In genomic region chr17:82627405-82627804, GRCh38 we compare ENCODE assay signal across 24 cellular contexts. TPM values are rescaled to one million over a fixed set of nuclear protein-coding genes. Genes with fewer than 3 reads are reported as not detected.
DNase-seq lines count a peak whose midpoint lies in the region; ATAC-seq and TF ChIP-seq lines count a peak whose summit lies in the region.
"Had no signal": no experiment of that assay in that cellular context is flagged by ENCODE, and none has a peak within 500 bp of the region (broad histone marks: within the 10 kb centered on the region; RNA-seq: fewer than 3 reads in every experiment).

No MANE protein-coding gene starts in this region.

- H3K27me3 Mint-ChIP-seq in activated CD4-positive, alpha-beta T cell treated with anti-CD3 and anti-CD28 coated beads, Interleukin-2, amount 10 ng/mL, durations not matched to agents 24 days and 14 days, result no peaks in the 10 kb centered on the region
- H3K27me3 Mint-ChIP-seq in activated T-helper 17 cell treated with anti-CD3 and anti-CD28 coated beads, Interleukin-2, amount 50 U/mL, for 72 hours, result no peaks in the 10 kb centered on the region
- H3K27me3 Mint-ChIP-seq: CD8-positive, alpha-beta memory T cell had no signal

- no peaks in the 10 kb centered on the region for H3K27me3 ChIP-seq in lower lobe of right lung (ENCODE audit: low read depth)
- H3K27me3 ChIP-seq: esophagus muscularis mucosa, gastrocnemius medialis, testis had no signal

- peaks cover 87% of the 10 kb centered on the region for H3K36me3 ChIP-seq in lower lobe of right lung

- intact Hi-C loops in activated CD4-positive, alpha-beta T cell treated with anti-CD3 and anti-CD28 coated beads, Interleukin-2, amount 10 ng/mL, durations not matched to agents 24 days and 14 days (cut with micrococcal nuclease), result no loop called here
- intact Hi-C loops in lower lobe of right lung (cut with DNase I), result no loop called here

- peaks cover 12% of the 10 kb centered on the region for H3K4me1 ChIP-seq in lower lobe of right lung
- H3K4me1 ChIP-seq: esophagus muscularis mucosa, testis had no signal

- no peak for DNase-seq in activated CD4-positive, alpha-beta T cell treated with anti-CD3 and anti-CD28 coated beads, Interleukin-2, amount 10 ng/mL, durations not matched to agents 24 days and 14 days
- DNase-seq in activated CD4-positive, alpha-beta T cell treated with anti-CD3 and anti-CD28 coated beads for 4 hours, result no peak
- DNase-seq in lower lobe of right lung, result peak; percentile 39
- no peak for DNase-seq in substantia nigra (lab: John Stamatoyannopoulos, UW)
- DNase-seq in NCI-H524 treated with DMSO at 0.1 percent for 48 hours (lab: John Stamatoyannopoulos, UW), result no peak
- DNase-seq in DMS53 treated with DMSO at 0.1 percent for 48 hours (lab: John Stamatoyannopoulos, UW; ENCODE audit: unreplicated experiment), result no peak
- DNase-seq in retina, result no peak
- DNase-seq: 8988T; activated CD4-positive, alpha-beta T cell treated with anti-CD3 and anti-CD28 coated beads for 1 hour; CD8-positive, alpha-beta memory T cell; DMS79; effector CD8-positive, alpha-beta T cell; gastrocnemius medialis; NCI-H187 treated with DMSO at 0.1 percent for 48 hours; NCI-H226; PC-3; SHP77 treated with DMSO at 0.1 percent for 48 hours; SW 1271; testis had no signal

- ATAC-seq in activated T-helper 17 cell treated with anti-CD3 and anti-CD28 coated beads, Interleukin-2, amount 50 U/mL, for 72 hours (replicated peaks), result no peak
- peak in 1 of 2 donors; percentile 8 for ATAC-seq in lower lobe of right lung
- ATAC-seq: activated naive CD4-positive, alpha-beta T cell treated with anti-CD3 and anti-CD28 coated beads, Interleukin-2, amount 50 U/mL, for 72 hours; gastrocnemius medialis; HCT116; PC-3 had no signal

- H3K4me1 Mint-ChIP-seq in activated CD4-positive, alpha-beta T cell treated with anti-CD3 and anti-CD28 coated beads, Interleukin-2, amount 10 ng/mL, durations not matched to agents 24 days and 14 days, result peaks cover 7% of the 10 kb centered on the region
- peaks cover 11% of the 10 kb centered on the region for H3K4me1 Mint-ChIP-seq in activated T-helper 17 cell treated with anti-CD3 and anti-CD28 coated beads, Interleukin-2, amount 50 U/mL, for 72 hours

- H3K27ac ChIP-seq in lower lobe of right lung (no peak overlapping the region), substantia nigra (ENCODE audit: low read depth, low read length, poor library complexity, severe bottlenecking) (peak overlapping the region; percentile 21)
- H3K27ac ChIP-seq: esophagus muscularis mucosa, gastrocnemius medialis, KMS-11, testis had no signal

- peak overlapping the region; percentile 16 for H3K27ac Mint-ChIP-seq in activated CD4-positive, alpha-beta T cell treated with anti-CD3 and anti-CD28 coated beads, Interleukin-2, amount 10 ng/mL, durations not matched to agents 24 days and 14 days
- peak overlapping the region; percentile 41 for H3K27ac Mint-ChIP-seq in activated T-helper 17 cell treated with anti-CD3 and anti-CD28 coated beads, Interleukin-2, amount 50 U/mL, for 72 hours
- H3K27ac Mint-ChIP-seq: CD8-positive, alpha-beta memory T cell had no signal

- H3K4me3 Mint-ChIP-seq in activated CD4-positive, alpha-beta T cell treated with anti-CD3 and anti-CD28 coated beads, Interleukin-2, amount 10 ng/mL, durations not matched to agents 24 days and 14 days, result no peak overlapping the region
- H3K4me3 Mint-ChIP-seq in activated T-helper 17 cell treated with anti-CD3 and anti-CD28 coated beads, Interleukin-2, amount 50 U/mL, for 72 hours, result no peak overlapping the region

- no peaks in the 10 kb centered on the region for H3K9me3 ChIP-seq in lower lobe of right lung
- H3K9me3 ChIP-seq: esophagus muscularis mucosa, gastrocnemius medialis, testis had no signal

- H3K36me3 Mint-ChIP-seq in activated CD4-positive, alpha-beta T cell treated with anti-CD3 and anti-CD28 coated beads, Interleukin-2, amount 10 ng/mL, durations not matched to agents 24 days and 14 days (ENCODE audit: low read depth), result peaks cover 52% of the 10 kb centered on the region
- H3K36me3 Mint-ChIP-seq in activated T-helper 17 cell treated with anti-CD3 and anti-CD28 coated beads, Interleukin-2, amount 50 U/mL, for 72 hours (ENCODE audit: low read depth), result peaks cover 95% of the 10 kb centered on the region

- H3K9me3 Mint-ChIP-seq in activated CD4-positive, alpha-beta T cell treated with anti-CD3 and anti-CD28 coated beads, Interleukin-2, amount 10 ng/mL, durations not matched to agents 24 days and 14 days, result no peaks in the 10 kb centered on the region
- no peaks in the 10 kb centered on the region for H3K9me3 Mint-ChIP-seq in activated T-helper 17 cell treated with anti-CD3 and anti-CD28 coated beads, Interleukin-2, amount 50 U/mL, for 72 hours
- H3K9me3 Mint-ChIP-seq: activated naive CD4-positive, alpha-beta T cell treated with anti-CD3 and anti-CD28 coated beads, Interleukin-2, amount 50 U/mL, for 72 hours; CD8-positive, alpha-beta memory T cell had no signal

- TF ChIP-seq CTCF in lower lobe of right lung (IDR thresholded peaks at IDR 0.05), result no peak

- H3K4me3 ChIP-seq in lower lobe of right lung, result no peak overlapping the region
- H3K4me3 ChIP-seq: esophagus muscularis mucosa, gastrocnemius medialis, testis had no signal

RNA-seq across cellular contexts. Expression of gene WDR45B, which starts 20.8 kb away (rescaled TPM):
- total RNA-seq in activated CD4-positive, alpha-beta T cell treated with anti-CD3 and anti-CD28 coated beads, Interleukin-2, amount 10 ng/mL, durations not matched to agents 24 days and 14 days, result 62.8 and 66.8 TPM in 2 replicates
- total RNA-seq in activated T-helper 17 cell treated with anti-CD3 and anti-CD28 coated beads, Interleukin-2, amount 50 U/mL, for 72 hours, result 100 to 1,000 TPM in 1 of 2 donors, 10 to 100 TPM in 1; 66.0 to 204 TPM
- 66.1 TPM for total RNA-seq in lower lobe of right lung
